In genomic region chr3:39469258-39469657, GRCh38 we compare ENCODE assay signal across 21 cellular contexts. TPM values are rescaled to one million over a fixed set of nuclear protein-coding genes. Genes with fewer than 3 reads are reported as not detected.
"Had no signal": no experiment of that assay in that cellular context is flagged by ENCODE, and none has a peak within 500 bp of the region (broad histone marks: within the 10 kb centered on the region; RNA-seq: fewer than 3 reads in every experiment).

No MANE protein-coding gene starts in this region.

- H3K27ac ChIP-seq: heart left ventricle, neutrophil had no signal

- H3K4me1 ChIP-seq: heart left ventricle had no signal

- H3K9me3 ChIP-seq: heart left ventricle, neutrophil had no signal

- DNase-seq: effector CD4-positive, alpha-beta T cell; endodermal cell; foreskin melanocyte; heart left ventricle; hippocampal formation; kidney glomerular epithelial cell; mammary epithelial cell; naive thymus-derived CD4-positive, alpha-beta T cell; stimulated activated CD4-positive, alpha-beta T cell treated with anti-CD3 and anti-CD28 coated beads, Interleukin-2, amount 100 ng/mL, for 24 hours; stimulated activated CD4-positive, alpha-beta T cell treated with anti-CD3 and anti-CD28 coated beads, Interleukin-4, amount 100 ng/mL, for 4 hours; stimulated activated naive B cell treated with anti-CD40 and anti-IgM and Interleukin-4, amounts not matched to agents 10 μg/mL and 1 μg/mL and 100 μg/mL, for 72 hours; stimulated activated naive CD8-positive, alpha-beta T cell treated with anti-CD3 and anti-CD28 coated beads, Interleukin-15, amount 100 ng/mL, for 72 hours; trophoblast cell had no signal

- H3K4me3 ChIP-seq: heart left ventricle had no signal

- H3K36me3 ChIP-seq: heart left ventricle, neutrophil had no signal

RNA-seq across cellular contexts. Expression of gene MOBP, which starts 1.8 kb away (rescaled TPM):
- total RNA-seq: left lobe of liver, mammary epithelial cell, mesenteric fat pad, osteocyte, skeletal muscle tissue, subcutaneous adipose tissue had no signal
- polyA plus RNA-seq: esophagus; heart left ventricle; mammary epithelial cell; naive thymus-derived CD4-positive, alpha-beta T cell; neural cell had no signal
